Comparison of ENCODE assay signal across 8 cellular contexts in the genomic region with DNA sequence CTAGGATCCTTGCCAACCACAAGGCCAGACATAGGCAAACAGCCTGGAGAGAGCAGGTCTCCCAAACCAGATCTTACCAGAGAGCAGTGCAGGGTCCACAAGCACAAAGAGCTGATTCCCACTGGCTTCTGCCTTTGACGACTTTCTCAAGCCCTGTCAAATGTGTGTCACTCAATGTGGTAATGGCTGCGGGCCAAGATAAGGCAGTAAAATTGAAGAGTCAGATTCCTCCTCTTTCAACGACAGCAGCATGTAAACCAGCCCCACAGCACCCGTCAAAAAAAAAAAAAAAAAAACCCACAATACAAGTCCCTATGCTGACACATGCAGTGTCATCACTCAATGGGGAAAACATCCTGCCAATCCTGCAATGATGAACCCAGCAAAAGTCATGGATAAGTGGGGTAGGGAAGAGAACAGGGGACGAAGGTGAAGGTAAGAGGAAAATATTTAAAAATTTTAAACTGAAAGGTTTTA. TPM values are rescaled to one million over a fixed set of nuclear protein-coding genes. Genes with fewer than 3 reads are reported as not detected.
DNase-seq lines count a peak whose midpoint lies in the region; ATAC-seq and TF ChIP-seq lines count a peak whose summit lies in the region.

A gene with protein sequence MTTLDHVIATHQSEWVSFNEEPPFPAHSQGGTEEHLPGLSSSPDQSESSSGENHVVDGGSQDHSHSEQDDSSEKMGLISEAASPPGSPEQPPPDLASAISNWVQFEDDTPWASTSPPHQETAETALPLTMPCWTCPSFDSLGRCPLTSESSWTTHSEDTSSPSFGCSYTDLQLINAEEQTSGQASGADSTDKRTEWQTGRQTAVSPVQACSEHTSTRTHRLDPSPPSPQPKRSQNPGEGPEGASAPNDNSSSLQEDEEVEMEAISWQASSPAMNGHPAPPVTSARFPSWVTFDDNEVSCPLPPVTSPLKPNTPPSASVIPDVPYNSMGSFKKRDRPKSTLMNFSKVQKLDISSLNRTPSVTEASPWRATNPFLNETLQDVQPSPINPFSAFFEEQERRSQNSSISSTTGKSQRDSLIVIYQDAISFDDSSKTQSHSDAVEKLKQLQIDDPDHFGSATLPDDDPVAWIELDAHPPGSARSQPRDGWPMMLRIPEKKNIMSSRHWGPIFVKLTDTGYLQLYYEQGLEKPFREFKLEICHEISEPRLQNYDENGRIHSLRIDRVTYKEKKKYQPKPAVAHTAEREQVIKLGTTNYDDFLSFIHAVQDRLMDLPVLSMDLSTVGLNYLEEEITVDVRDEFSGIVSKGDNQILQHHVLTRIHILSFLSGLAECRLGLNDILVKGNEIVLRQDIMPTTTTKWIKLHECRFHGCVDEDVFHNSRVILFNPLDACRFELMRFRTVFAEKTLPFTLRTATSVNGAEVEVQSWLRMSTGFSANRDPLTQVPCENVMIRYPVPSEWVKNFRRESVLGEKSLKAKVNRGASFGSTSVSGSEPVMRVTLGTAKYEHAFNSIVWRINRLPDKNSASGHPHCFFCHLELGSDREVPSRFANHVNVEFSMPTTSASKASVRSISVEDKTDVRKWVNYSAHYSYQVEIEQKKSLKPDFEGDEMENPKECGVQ (minus strand): TSS at position 123 of the 477 bp plus-strand sequence. CDS start 1,942 bp downstream, outside the sequence.

- H3K27me3 ChIP-seq in GM23248 (replicated peaks; ENCODE audit: insufficient read depth) (peaks cover 31% of the 10 kb centered on the region), adipocyte (replicated peaks; ENCODE audit: control insufficient read depth, insufficient read depth, low read length) (no peaks in the 10 kb centered on the region), thymus (ENCODE audit: control insufficient read depth, insufficient read depth) (no peaks in the 10 kb centered on the region), WERI-Rb-1 (ENCODE audit: insufficient read depth, low read depth, severe bottlenecking) (no peaks in the 10 kb centered on the region)

- no peaks in the 10 kb centered on the region for H3K9me2 ChIP-seq in GM23248 (ENCODE audit: insufficient read depth)

- H3K4me3 ChIP-seq in GM23248 (peak within 1 kb of the TSS; percentile 60), adipocyte (ENCODE audit: low read length) (peak within 1 kb of the TSS; percentile 61), thymus (ENCODE audit: low read length) (no peak within 1 kb of the TSS), WERI-Rb-1 (ENCODE audit: low read depth, low read length) (no peak within 1 kb of the TSS)

- H2AFZ ChIP-seq in GM23248, result no peak within 1 kb of the TSS

- H3K27ac ChIP-seq in GM23248, result peak within 1 kb of the TSS; percentile 95
- peak within 1 kb of the TSS; percentile 38 for H3K27ac ChIP-seq in thymus (ENCODE audit: low read depth)
- no peak within 1 kb of the TSS for H3K27ac ChIP-seq in WERI-Rb-1

- H3K36me3 ChIP-seq in GM23248 (ENCODE audit: low read depth) (no peaks in the 10 kb centered on the region), adipocyte (ENCODE audit: control insufficient read depth, insufficient read depth, low read length, severe bottlenecking) (no peaks in the 10 kb centered on the region), thymus (ENCODE audit: control insufficient read depth, insufficient read depth) (no peaks in the 10 kb centered on the region), WERI-Rb-1 (peaks cover 29% of the 10 kb centered on the region)

- in situ Hi-C loops in GM23248 (cut with MboI), result no loop called here

- peak; percentile 68 for DNase-seq in GM23248
- peak; percentile 61 for DNase-seq in NCI-H1694 treated with DMSO at 0.1 percent for 48 hours (lab: John Stamatoyannopoulos, UW)
- peak; percentile 27 for DNase-seq in adipocyte (ENCODE audit: low read depth)
- peak; percentile 95 for DNase-seq in kidney tubule cell (ENCODE audit: low spot score)
- DNase-seq in effector CD8-positive, alpha-beta T cell (lab: John Stamatoyannopoulos, UW), result no peak
- DNase-seq in WERI-Rb-1, result no peak

- no peak for ATAC-seq in HG03565 (IDR thresholded peaks at IDR 0.05; ENCODE audit: unreplicated experiment)

- H3K9me3 ChIP-seq in GM23248 (ENCODE audit: low read depth), result no peaks in the 10 kb centered on the region
- no peaks in the 10 kb centered on the region for H3K9me3 ChIP-seq in adipocyte (ENCODE audit: control insufficient read depth, low read length)
- no peaks in the 10 kb centered on the region for H3K9me3 ChIP-seq in thymus (ENCODE audit: control insufficient read depth)
- H3K9me3 ChIP-seq in WERI-Rb-1 (ENCODE audit: severe bottlenecking), result no peaks in the 10 kb centered on the region

- H3K4me1 ChIP-seq in GM23248 (ENCODE audit: insufficient read depth) (peaks cover 25% of the 10 kb centered on the region), adipocyte (ENCODE audit: control insufficient read depth, insufficient read depth, low read length) (peaks cover 36% of the 10 kb centered on the region), thymus (ENCODE audit: control insufficient read depth, insufficient read depth, low read length) (no peaks in the 10 kb centered on the region)

- 3 to 7% methylated on average over 5 of the region's 5 CpGs for WGBS in GM23248 (ENCODE audit: low coverage in 1 of 2, low lambda C conversion rate in 2 of 2, missing lambda C conversion rate in 2 of 2), 2 experiments
- WGBS in thymus, result 21% methylated on average over 5 of the region's 5 CpGs

- H3F3A ChIP-seq in GM23248 (ENCODE audit: insufficient read depth), result peaks cover 25% of the 10 kb centered on the region

- TF ChIP-seq CTCF in WERI-Rb-1 (IDR thresholded peaks at IDR 0.05; ENCODE audit: low read depth, low read length), result no peak

- H3K9ac ChIP-seq in GM23248 (peak within 1 kb of the TSS; percentile 74), adipocyte (ENCODE audit: low read length) (peak within 1 kb of the TSS; percentile 68)

- H3K4me2 ChIP-seq in GM23248 (ENCODE audit: unreplicated experiment), result peak within 1 kb of the TSS; percentile 87

- no peaks in the 10 kb centered on the region for H4K20me1 ChIP-seq in GM23248 (ENCODE audit: insufficient read depth)

- no peaks in the 10 kb centered on the region for H3K79me2 ChIP-seq in GM23248 (ENCODE audit: insufficient read depth)

RNA-seq across cellular contexts. Expression of the gene that starts here (rescaled TPM):
- total RNA-seq in GM23248 (2014; rRNA removed; shearing (Covaris generic)), result not detected in 2 replicates
- polyA plus RNA-seq in GM23248 (2016; fragmentation: Nextera tagmentation; extraction: Ambion mirVana) (0.14 TPM in 1 of 2 replicates, not detected in the other), thymus (5.4 TPM)

Comparison
In these comparisons a context has a peak if more than half of its experiments do, and no peak if none do; other contexts are left out.
1. Peak in DNase-seq, H3K4me3 ChIP-seq, H3K27ac ChIP-seq, H3K9ac ChIP-seq and H3K4me2 ChIP-seq in GM23248; RNA of the gene not detected or under 1 TPM.
2. DNase-seq: peak in NCI-H1694 treated with DMSO at 0.1 percent for 48 hours (single experiment), adipocyte (single experiment) and kidney tubule cell (single experiment); none in effector CD8-positive, alpha-beta T cell (single experiment) and WERI-Rb-1 (single experiment).